Comparison of ENCODE assay signal across 18 cellular contexts in the genomic region with DNA sequence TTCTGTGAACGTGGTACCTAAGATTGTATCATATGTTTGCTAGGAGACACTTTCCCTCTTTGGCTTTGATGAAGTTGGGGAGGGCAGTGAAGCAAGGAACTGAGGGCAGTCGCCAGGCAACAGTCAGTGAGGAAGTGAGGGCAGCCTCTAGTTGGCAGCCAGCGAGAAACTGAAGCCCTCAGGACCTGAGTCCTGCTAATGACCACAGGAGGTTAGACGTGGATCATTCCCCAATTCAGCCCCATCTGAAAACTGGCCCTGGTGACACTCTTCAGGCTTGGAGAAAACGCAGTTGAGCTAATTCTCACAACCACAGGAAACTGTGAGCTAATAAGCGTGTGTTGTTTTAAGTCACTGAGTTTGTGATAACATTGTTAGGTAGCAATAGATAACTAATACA.
"Had no signal": no experiment of that assay in that cellular context is flagged by ENCODE, and none has a peak within 500 bp of the region (broad histone marks: within the 10 kb centered on the region; RNA-seq: fewer than 3 reads in every experiment).

No MANE protein-coding gene starts in this region.

- H3K4me1 Mint-ChIP-seq: activated CD4-positive, alpha-beta T cell treated with anti-CD3 and anti-CD28 coated beads, Interleukin-2, amount 10 ng/mL, durations not matched to agents 24 days and 14 days; nephron had no signal

- DNase-seq: activated CD4-positive, alpha-beta T cell treated with anti-CD3 and anti-CD28 coated beads, Interleukin-2, amount 10 ng/mL, durations not matched to agents 24 days and 14 days; activated CD4-positive, CD25-positive, alpha-beta regulatory T cell; activated CD8-positive, alpha-beta memory T cell treated with anti-CD3 and anti-CD28 coated beads, Interleukin-2, amount 50 U/mL, for 48 hours; activated gamma-delta T cell treated with Interleukin-2 at 50 U/mL for 16 hours; activated T-cell treated with anti-CD3 and anti-CD28 coated beads, Interleukin-2, amount 50 U/mL, for 72 hours; aorta; effector memory CD8-positive, alpha-beta T cell; erythroblast; kidney; psoas muscle; sigmoid colon; spleen; stimulated activated CD4-positive, alpha-beta T cell treated with anti-CD3 and anti-CD28 coated beads, Interleukin-2, amount 100 ng/mL, for 24 hours; thyroid gland had no signal

- H3K9me3 Mint-ChIP-seq: activated CD4-positive, alpha-beta T cell treated with anti-CD3 and anti-CD28 coated beads, Interleukin-2, amount 10 ng/mL, durations not matched to agents 24 days and 14 days; dendritic cell treated with granulocyte-macrophage colony-stimulating factor and Interleukin-4, amounts not matched to agents 40 ng/mL and 50 ng/mL, for 4 days; effector memory CD8-positive, alpha-beta T cell; nephron had no signal

- H3K27me3 Mint-ChIP-seq: activated CD4-positive, alpha-beta T cell treated with anti-CD3 and anti-CD28 coated beads, Interleukin-2, amount 10 ng/mL, durations not matched to agents 24 days and 14 days; effector memory CD8-positive, alpha-beta T cell had no signal

- H3K9me3 ChIP-seq: sigmoid colon, thyroid gland had no signal

- H3K4me1 ChIP-seq: psoas muscle, sigmoid colon, spleen, thyroid gland had no signal

- H3K27me3 ChIP-seq: hepatocyte, sigmoid colon, spleen, thyroid gland had no signal

- FAIRE-seq: kidney, urothelium cell line had no signal

- H3K4me3 Mint-ChIP-seq: activated CD4-positive, alpha-beta T cell treated with anti-CD3 and anti-CD28 coated beads, Interleukin-2, amount 10 ng/mL, durations not matched to agents 24 days and 14 days; activated T-cell treated with anti-CD3 and anti-CD28 coated beads, Interleukin-2, amount 50 U/mL, for 72 hours; dendritic cell treated with granulocyte-macrophage colony-stimulating factor and Interleukin-4, amounts not matched to agents 40 ng/mL and 50 ng/mL, for 4 days; effector memory CD8-positive, alpha-beta T cell; nephron had no signal

- H3K27ac ChIP-seq: hepatocyte, psoas muscle, sigmoid colon, spleen, thyroid gland had no signal

- H3K27ac Mint-ChIP-seq: activated CD4-positive, alpha-beta T cell treated with anti-CD3 and anti-CD28 coated beads, Interleukin-2, amount 10 ng/mL, durations not matched to agents 24 days and 14 days; activated T-cell treated with anti-CD3 and anti-CD28 coated beads, Interleukin-2, amount 50 U/mL, for 72 hours; dendritic cell treated with granulocyte-macrophage colony-stimulating factor and Interleukin-4, amounts not matched to agents 40 ng/mL and 50 ng/mL, for 4 days; effector memory CD8-positive, alpha-beta T cell; nephron had no signal

- H3K36me3 ChIP-seq: sigmoid colon, spleen, thyroid gland had no signal

- H3K4me3 ChIP-seq: hepatocyte, psoas muscle, sigmoid colon, spleen, thyroid gland had no signal
